Comparison of ENCODE assay signal across 2 cellular contexts in the genomic region with DNA sequence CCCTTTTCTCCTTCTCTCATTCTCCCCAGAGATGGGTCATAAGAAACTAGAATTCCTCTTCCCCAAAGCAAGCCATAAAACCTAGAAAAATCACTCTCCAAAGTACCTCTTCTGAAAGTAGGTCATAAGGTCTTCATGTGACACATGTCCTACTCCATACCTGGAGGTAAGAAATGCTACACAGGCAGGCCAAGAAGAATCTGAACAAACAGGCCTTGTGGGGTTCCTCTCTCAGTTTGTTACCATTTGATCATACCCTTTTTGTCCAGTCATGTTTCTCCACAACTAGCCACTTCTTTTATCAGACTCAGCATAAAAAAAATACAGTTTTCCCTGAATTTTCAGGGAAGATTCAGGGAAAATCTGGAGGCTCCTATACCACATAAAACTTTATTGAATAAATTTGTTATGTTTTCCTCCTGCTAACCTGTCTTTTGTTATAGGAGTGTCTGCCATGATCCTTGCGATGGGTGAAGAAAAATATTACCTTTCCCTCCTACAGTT.
TF ChIP-seq lines count a peak whose summit lies in the region.

No MANE protein-coding gene starts in this region.

TF ChIP-seq in HepG2, 621 proteins besides CTCF, POLR2A, EP300 and RAD21:
- TF ChIP-seq, protein P1, sequence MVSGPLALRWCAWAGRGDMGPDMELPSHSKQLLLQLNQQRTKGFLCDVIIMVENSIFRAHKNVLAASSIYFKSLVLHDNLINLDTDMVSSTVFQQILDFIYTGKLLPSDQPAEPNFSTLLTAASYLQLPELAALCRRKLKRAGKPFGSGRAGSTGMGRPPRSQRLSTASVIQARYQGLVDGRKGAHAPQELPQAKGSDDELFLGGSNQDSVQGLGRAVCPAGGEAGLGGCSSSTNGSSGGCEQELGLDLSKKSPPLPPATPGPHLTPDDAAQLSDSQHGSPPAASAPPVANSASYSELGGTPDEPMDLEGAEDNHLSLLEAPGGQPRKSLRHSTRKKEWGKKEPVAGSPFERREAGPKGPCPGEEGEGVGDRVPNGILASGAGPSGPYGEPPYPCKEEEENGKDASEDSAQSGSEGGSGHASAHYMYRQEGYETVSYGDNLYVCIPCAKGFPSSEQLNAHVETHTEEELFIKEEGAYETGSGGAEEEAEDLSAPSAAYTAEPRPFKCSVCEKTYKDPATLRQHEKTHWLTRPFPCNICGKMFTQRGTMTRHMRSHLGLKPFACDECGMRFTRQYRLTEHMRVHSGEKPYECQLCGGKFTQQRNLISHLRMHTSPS (CRISPR knock-in tag; IDR thresholded peaks at IDR 0.05; ENCODE audit: low read depth), result no peak
- TF ChIP-seq MAFK (conservative IDR thresholded peaks at IDR 0.05 in 1 of 2, IDR thresholded peaks at IDR 0.05 in 1 of 2; ENCODE audit: low read length in 2 of 2) (peak; percentile 4 to 64; a peak in 2 of 4 replicates), RXRA (CRISPR knock-in tag; IDR thresholded peaks at IDR 0.05) (no peak), MAFF (IDR thresholded peaks at IDR 0.05; ENCODE audit: low read depth, low read length) (peak; percentile 40; the same call in 1 of the 2 replicates), SPEN (CRISPR knock-in tag; IDR thresholded peaks at IDR 0.05; ENCODE audit: low read depth) (no peak), SP5 (CRISPR knock-in tag; IDR thresholded peaks at IDR 0.05; ENCODE audit: borderline replicate concordance, low read depth) (no peak), ZNF567 (CRISPR knock-in tag; IDR thresholded peaks at IDR 0.05; ENCODE audit: borderline replicate concordance) (no peak), ZNF264 (CRISPR knock-in tag; IDR thresholded peaks at IDR 0.05) (no peak), ZNF251 (CRISPR knock-in tag; IDR thresholded peaks at IDR 0.05) (no peak)
- TF ChIP-seq, protein P2, sequence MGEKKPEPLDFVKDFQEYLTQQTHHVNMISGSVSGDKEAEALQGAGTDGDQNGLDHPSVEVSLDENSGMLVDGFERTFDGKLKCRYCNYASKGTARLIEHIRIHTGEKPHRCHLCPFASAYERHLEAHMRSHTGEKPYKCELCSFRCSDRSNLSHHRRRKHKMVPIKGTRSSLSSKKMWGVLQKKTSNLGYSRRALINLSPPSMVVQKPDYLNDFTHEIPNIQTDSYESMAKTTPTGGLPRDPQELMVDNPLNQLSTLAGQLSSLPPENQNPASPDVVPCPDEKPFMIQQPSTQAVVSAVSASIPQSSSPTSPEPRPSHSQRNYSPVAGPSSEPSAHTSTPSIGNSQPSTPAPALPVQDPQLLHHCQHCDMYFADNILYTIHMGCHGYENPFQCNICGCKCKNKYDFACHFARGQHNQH (CRISPR knock-in tag; IDR thresholded peaks at IDR 0.05), result no peak
- TF ChIP-seq, protein P3, sequence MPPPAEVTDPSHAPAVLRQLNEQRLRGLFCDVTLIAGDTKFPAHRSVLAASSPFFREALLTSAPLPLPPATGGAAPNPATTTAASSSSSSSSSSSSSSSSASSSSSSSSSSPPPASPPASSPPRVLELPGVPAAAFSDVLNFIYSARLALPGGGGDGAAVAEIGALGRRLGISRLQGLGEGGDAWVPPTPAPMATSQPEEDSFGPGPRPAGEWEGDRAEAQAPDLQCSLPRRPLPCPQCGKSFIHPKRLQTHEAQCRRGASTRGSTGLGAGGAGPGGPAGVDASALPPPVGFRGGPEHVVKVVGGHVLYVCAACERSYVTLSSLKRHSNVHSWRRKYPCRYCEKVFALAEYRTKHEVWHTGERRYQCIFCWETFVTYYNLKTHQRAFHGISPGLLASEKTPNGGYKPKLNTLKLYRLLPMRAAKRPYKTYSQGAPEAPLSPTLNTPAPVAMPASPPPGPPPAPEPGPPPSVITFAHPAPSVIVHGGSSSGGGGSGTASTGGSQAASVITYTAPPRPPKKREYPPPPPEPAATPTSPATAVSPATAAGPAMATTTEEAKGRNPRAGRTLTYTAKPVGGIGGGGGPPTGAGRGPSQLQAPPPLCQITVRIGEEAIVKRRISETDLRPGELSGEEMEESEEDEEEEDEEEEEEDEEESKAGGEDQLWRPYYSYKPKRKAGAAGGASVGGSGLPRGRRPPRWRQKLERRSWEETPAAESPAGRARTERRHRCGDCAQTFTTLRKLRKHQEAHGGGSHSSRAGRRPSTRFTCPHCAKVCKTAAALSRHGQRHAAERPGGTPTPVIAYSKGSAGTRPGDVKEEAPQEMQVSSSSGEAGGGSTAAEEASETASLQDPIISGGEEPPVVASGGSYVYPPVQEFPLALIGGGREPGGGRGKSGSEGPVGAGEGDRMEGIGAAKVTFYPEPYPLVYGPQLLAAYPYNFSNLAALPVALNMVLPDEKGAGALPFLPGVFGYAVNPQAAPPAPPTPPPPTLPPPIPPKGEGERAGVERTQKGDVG (CRISPR knock-in tag; IDR thresholded peaks at IDR 0.05; ENCODE audit: borderline replicate concordance), result no peak
- TF ChIP-seq, protein P4, sequence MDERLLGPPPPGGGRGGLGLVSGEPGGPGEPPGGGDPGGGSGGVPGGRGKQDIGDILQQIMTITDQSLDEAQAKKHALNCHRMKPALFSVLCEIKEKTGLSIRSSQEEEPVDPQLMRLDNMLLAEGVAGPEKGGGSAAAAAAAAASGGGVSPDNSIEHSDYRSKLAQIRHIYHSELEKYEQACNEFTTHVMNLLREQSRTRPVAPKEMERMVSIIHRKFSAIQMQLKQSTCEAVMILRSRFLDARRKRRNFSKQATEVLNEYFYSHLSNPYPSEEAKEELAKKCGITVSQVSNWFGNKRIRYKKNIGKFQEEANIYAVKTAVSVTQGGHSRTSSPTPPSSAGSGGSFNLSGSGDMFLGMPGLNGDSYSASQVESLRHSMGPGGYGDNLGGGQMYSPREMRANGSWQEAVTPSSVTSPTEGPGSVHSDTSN (CRISPR knock-in tag; IDR thresholded peaks at IDR 0.05), result no peak
TF ChIP-seq in HepG2: peak in this region for 2.

TF ChIP-seq in K562, 482 proteins besides CTCF, POLR2A, EP300 and RAD21:
- peak; percentile 17; the same call in 1 of the 2 replicates for TF ChIP-seq MAFF (IDR thresholded peaks at IDR 0.05; ENCODE audit: low read length)
- TF ChIP-seq MYNN (IDR thresholded peaks at IDR 0.05), result no peak
- TF ChIP-seq MYNN (CRISPR knock-in tag; IDR thresholded peaks at IDR 0.05), result no peak
- TF ChIP-seq ZNF316 (IDR thresholded peaks at IDR 0.05), result peak; percentile 57; the same call in 1 of the 2 replicates
- 0 out of 2 replicates have a peak, but pooled peaks have one; percentile 40 for TF ChIP-seq C11orf30 (IDR thresholded peaks at IDR 0.05; ENCODE audit: low read depth)
